ENCODE assay signal across 16 cellular contexts in the genomic region with DNA sequence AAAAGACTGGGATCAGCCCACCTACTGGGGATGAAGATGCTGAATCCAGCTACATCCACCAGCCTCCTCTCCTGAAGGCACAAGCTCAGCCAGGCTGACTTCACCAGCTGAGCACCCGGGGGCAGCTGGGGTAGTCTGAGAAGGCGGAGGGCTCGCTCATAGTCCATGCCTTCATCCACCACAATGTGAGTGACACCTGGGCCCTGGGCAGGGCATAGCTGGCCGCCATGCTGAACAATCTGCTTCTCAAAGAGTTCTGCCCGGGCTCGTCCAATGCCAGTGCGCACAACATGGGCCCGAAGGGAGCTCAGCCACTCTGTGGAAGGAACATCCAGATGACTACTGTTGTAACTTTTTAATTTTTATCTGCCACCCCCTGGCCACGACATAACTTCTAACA. TPM values are rescaled to one million over a fixed set of nuclear protein-coding genes. Genes with fewer than 3 reads are reported as not detected.
DNase-seq lines count a peak whose midpoint lies in the region; ATAC-seq and TF ChIP-seq lines count a peak whose summit lies in the region.
"Had no signal": no experiment of that assay in that cellular context is flagged by ENCODE, and none has a peak within 500 bp of the region (broad histone marks: within the 10 kb centered on the region; RNA-seq: fewer than 3 reads in every experiment).

No MANE protein-coding gene starts in this region.

- intact Hi-C loops in Right ventricle myocardium superior (cut with DNase I) (no loop called here), heart right ventricle (cut with DNase I) (no loop called here), right lobe of liver (cut with DNase I) (no loop called here)
- intact Hi-C loops in activated T-helper 1 cell treated with anti-CD3 and anti-CD28 coated beads, Interleukin-12 subunit alpha, Interleukin-12 subunit beta, Interleukin-2, Interleukin-4 antibody, amounts not matched to agents 30 ng/mL and 10 ng/mL and 1 ng/mL, durations not matched to agents 14 hours and 24 hours and 36 hours (cut with micrococcal nuclease), result loop anchor here (5.0 kb wide), 1 partner anchor 566 kb away; the partner anchor contains the start of gene NOLC1

- ATAC-seq in Right ventricle myocardium superior (ENCODE audit: poor library complexity), result no peak
- no peak for ATAC-seq in heart right ventricle
- no peak for ATAC-seq in right lobe of liver
- ATAC-seq: CD8-positive, alpha-beta T cell; PC-3 had no signal

- H3K36me3 Mint-ChIP-seq in activated T-helper 1 cell treated with anti-CD3 and anti-CD28 coated beads, Interleukin-12 subunit alpha, Interleukin-12 subunit beta, Interleukin-2, Interleukin-4 antibody, amounts not matched to agents 30 ng/mL and 10 ng/mL and 1 ng/mL, durations not matched to agents 14 hours and 24 hours and 36 hours (ENCODE audit: low read depth), result peaks cover 15% of the 10 kb centered on the region
- peaks cover 3% of the 10 kb centered on the region for H3K36me3 Mint-ChIP-seq in mesothelial cell of epicardium

- H3K4me3 ChIP-seq in heart right ventricle, result no peak overlapping the region
- no peak overlapping the region for H3K4me3 ChIP-seq in right lobe of liver

- WGBS in heart right ventricle, 2 donors, result 95 to 98% methylated on average over 9 of the region's 9 CpGs
- 97% methylated on average over 6 of the region's 9 CpGs for WGBS in right lobe of liver (ENCODE audit: insufficient coverage, low coverage, low lambda C conversion rate, missing lambda C conversion rate)

- DNase-seq in Right ventricle myocardium superior (peak; percentile 27), heart right ventricle (no peak), mesothelial cell of epicardium (ENCODE audit: low spot score in 2 of 2, unreplicated experiment in 2 of 2) (no peak), right lobe of liver (no peak), anterior cingulate cortex (lab: John Stamatoyannopoulos, UW) (no peak), NK-92 (lab: John Stamatoyannopoulos, UW; ENCODE audit: unreplicated experiment) (no peak)
- DNase-seq in activated T-helper 1 cell treated with anti-CD3 and anti-CD28 coated beads, Interleukin-12 subunit alpha, Interleukin-12 subunit beta, Interleukin-2, Interleukin-4 antibody, amounts not matched to agents 30 ng/mL and 10 ng/mL and 1 ng/mL, durations not matched to agents 14 hours and 24 hours and 36 hours (ENCODE audit: low spot score), result no peak
- DNase-seq: BE2C; CD8-positive, alpha-beta T cell; GM23248; NCI-H1436 treated with DMSO at 0.1 percent for 48 hours; NCI-H2107; NCI-H226; NCI-H69; PC-3 had no signal

- H3K4me1 Mint-ChIP-seq in activated T-helper 1 cell treated with anti-CD3 and anti-CD28 coated beads, Interleukin-12 subunit alpha, Interleukin-12 subunit beta, Interleukin-2, Interleukin-4 antibody, amounts not matched to agents 30 ng/mL and 10 ng/mL and 1 ng/mL, durations not matched to agents 14 hours and 24 hours and 36 hours (ENCODE audit: low read depth), result peaks cover 24% of the 10 kb centered on the region
- H3K4me1 Mint-ChIP-seq in mesothelial cell of epicardium, result peaks cover 25% of the 10 kb centered on the region

- H3K36me3 ChIP-seq in heart right ventricle, result peaks cover 0 to 52% (median 7%) of the 10 kb centered on the region in 9 donors
- H3K36me3 ChIP-seq in right lobe of liver, result peaks cover 0 to 9% (median 0%) of the 10 kb centered on the region in 4 donors
- H3K36me3 ChIP-seq: BE2C had no signal

- H3K4me3 Mint-ChIP-seq in activated T-helper 1 cell treated with anti-CD3 and anti-CD28 coated beads, Interleukin-12 subunit alpha, Interleukin-12 subunit beta, Interleukin-2, Interleukin-4 antibody, amounts not matched to agents 30 ng/mL and 10 ng/mL and 1 ng/mL, durations not matched to agents 14 hours and 24 hours and 36 hours, result peak overlapping the region; percentile 19
- peak overlapping the region; percentile 23 for H3K4me3 Mint-ChIP-seq in mesothelial cell of epicardium
- H3K4me3 Mint-ChIP-seq: CD8-positive, alpha-beta T cell had no signal

- H3K27me3 Mint-ChIP-seq in activated T-helper 1 cell treated with anti-CD3 and anti-CD28 coated beads, Interleukin-12 subunit alpha, Interleukin-12 subunit beta, Interleukin-2, Interleukin-4 antibody, amounts not matched to agents 30 ng/mL and 10 ng/mL and 1 ng/mL, durations not matched to agents 14 hours and 24 hours and 36 hours (ENCODE audit: insufficient read depth), result peaks cover 4% of the 10 kb centered on the region
- H3K27me3 Mint-ChIP-seq in mesothelial cell of epicardium (ENCODE audit: low read depth), result no peaks in the 10 kb centered on the region
- H3K27me3 Mint-ChIP-seq: IgD-negative memory B cell had no signal

- H3K27me3 ChIP-seq in heart right ventricle, result no peaks in the 10 kb centered on the region
- H3K27me3 ChIP-seq in right lobe of liver, result no peaks in the 10 kb centered on the region
- H3K27me3 ChIP-seq: BE2C had no signal

- TF ChIP-seq POLR2A in right lobe of liver (IDR thresholded peaks at IDR 0.05), result no peak

- H3K27ac ChIP-seq in heart right ventricle, result no peak overlapping the region
- no peak overlapping the region for H3K27ac ChIP-seq in right lobe of liver
- H3K27ac ChIP-seq: GM23248 had no signal

- no peak overlapping the region for H3K27ac Mint-ChIP-seq in activated T-helper 1 cell treated with anti-CD3 and anti-CD28 coated beads, Interleukin-12 subunit alpha, Interleukin-12 subunit beta, Interleukin-2, Interleukin-4 antibody, amounts not matched to agents 30 ng/mL and 10 ng/mL and 1 ng/mL, durations not matched to agents 14 hours and 24 hours and 36 hours
- H3K27ac Mint-ChIP-seq in mesothelial cell of epicardium, result no peak overlapping the region
- H3K27ac Mint-ChIP-seq: CD8-positive, alpha-beta T cell had no signal

- no peaks in the 10 kb centered on the region for H3K9me3 Mint-ChIP-seq in activated T-helper 1 cell treated with anti-CD3 and anti-CD28 coated beads, Interleukin-12 subunit alpha, Interleukin-12 subunit beta, Interleukin-2, Interleukin-4 antibody, amounts not matched to agents 30 ng/mL and 10 ng/mL and 1 ng/mL, durations not matched to agents 14 hours and 24 hours and 36 hours
- H3K9me3 Mint-ChIP-seq in mesothelial cell of epicardium, result no peaks in the 10 kb centered on the region
- H3K9me3 Mint-ChIP-seq: CD8-positive, alpha-beta T cell; IgD-negative memory B cell had no signal

- TF ChIP-seq CTCF in heart right ventricle (IDR thresholded peaks at IDR 0.05) (no peak), mesothelial cell of epicardium (IDR thresholded peaks at IDR 0.05; ENCODE audit: unreplicated experiment) (no peak), right lobe of liver (IDR thresholded peaks at IDR 0.05) (no peak)

- peaks cover 0 to 26% (median 23%) of the 10 kb centered on the region in 9 donors for H3K4me1 ChIP-seq in heart right ventricle
- peaks cover 0 to 10% (median 0%) of the 10 kb centered on the region in 4 donors for H3K4me1 ChIP-seq in right lobe of liver
- H3K4me1 ChIP-seq: BE2C had no signal

- no peaks in the 10 kb centered on the region for H3K9me3 ChIP-seq in heart right ventricle
- no peaks in the 10 kb centered on the region for H3K9me3 ChIP-seq in right lobe of liver
- H3K9me3 ChIP-seq: BE2C had no signal

RNA-seq across cellular contexts. Expression of gene POLL, which starts 2.2 kb away (rescaled TPM):
- total RNA-seq in Right ventricle myocardium superior (15.8 TPM), heart right ventricle (10 to 100 TPM; 13.8 to 23.0 (median 17.1) TPM), mesothelial cell of epicardium (44.5 to 47.3 TPM (median 46.6 TPM) in 3 replicates), right lobe of liver (10 to 100 TPM in 4 of 6 experiments, 1 to 10 TPM in 2; 8.4 to 15.5 (median 13.2) TPM)
- polyA plus RNA-seq in heart right ventricle, result 10 to 100 TPM; 13.1 to 27.9 TPM
- 32.4 and 33.5 TPM in 2 replicates for total RNA-seq in activated T-helper 1 cell treated with anti-CD3 and anti-CD28 coated beads, Interleukin-12 subunit alpha, Interleukin-12 subunit beta, Interleukin-2, Interleukin-4 antibody, amounts not matched to agents 30 ng/mL and 10 ng/mL and 1 ng/mL, durations not matched to agents 14 hours and 24 hours and 36 hours

RNA-seq across cellular contexts. Expression of gene DPCD, which starts 2.3 kb away (rescaled TPM):
- 22.7 TPM for total RNA-seq in Right ventricle myocardium superior
- total RNA-seq in heart right ventricle, result 10 to 100 TPM; 12.9 to 32.0 (median 24.6) TPM
- polyA plus RNA-seq in heart right ventricle, result 10 to 100 TPM; 25.1 to 46.8 TPM
- total RNA-seq in activated T-helper 1 cell treated with anti-CD3 and anti-CD28 coated beads, Interleukin-12 subunit alpha, Interleukin-12 subunit beta, Interleukin-2, Interleukin-4 antibody, amounts not matched to agents 30 ng/mL and 10 ng/mL and 1 ng/mL, durations not matched to agents 14 hours and 24 hours and 36 hours, result 3.6 and 4.8 TPM in 2 replicates
- total RNA-seq in mesothelial cell of epicardium, result 23.0 to 23.8 TPM (median 23.0 TPM) in 3 replicates
- 1 to 10 TPM; 2.2 to 4.3 (median 3.5) TPM for total RNA-seq in right lobe of liver
